In genomic region chr14:25756880-25757279, GRCh38 we compare ENCODE assay signal across 26 cellular contexts.
"Had no signal": no experiment of that assay in that cellular context is flagged by ENCODE, and none has a peak within 500 bp of the region (broad histone marks: within the 10 kb centered on the region; RNA-seq: fewer than 3 reads in every experiment).

No MANE protein-coding gene starts in this region.

- DNase-seq: activated CD4-positive, alpha-beta T cell treated with anti-CD3 and anti-CD28 coated beads for 1 hour; activated CD8-positive, alpha-beta memory T cell treated with anti-CD3 and anti-CD28 coated beads for 24 hours; activated CD8-positive, alpha-beta memory T cell treated with anti-CD3 and anti-CD28 coated beads, Interleukin-2, amount 50 U/mL, for 48 hours; activated effector memory CD4-positive, alpha-beta T cell treated with anti-CD3 and anti-CD28 coated beads, Interleukin-2, amount 50 U/mL, for 16 hours; activated naive CD4-positive, alpha-beta T cell treated with anti-CD3 and anti-CD28 coated beads, Interleukin-2, amount 50 U/mL, for 16 hours; activated T-cell treated with anti-CD3 and anti-CD28 coated beads, Interleukin-2, amount 50 U/mL, for 48 hours; aorta; brain microvascular endothelial cell; central memory CD4-positive, alpha-beta T cell; dorsolateral prefrontal cortex; foreskin fibroblast; left cardiac atrium; natural killer cell; right lobe of liver; small intestine; stimulated activated CD4-positive, alpha-beta T cell treated with anti-CD3 and anti-CD28 coated beads, Interleukin-15, amount 100 ng/mL, for 24 hours; stimulated activated CD4-positive, alpha-beta T cell treated with anti-CD3 and anti-CD28 coated beads, Interleukin-2, amount 100 ng/mL, for 48 hours; stimulated activated naive CD8-positive, alpha-beta T cell treated with anti-CD3 and anti-CD28 coated beads, Interleukin-15, amount 100 ng/mL, for 72 hours; trophoblast cell had no signal

- FAIRE-seq: colon, islet of Langerhans, small intestine had no signal

- H3K27ac ChIP-seq: brain microvascular endothelial cell, dorsolateral prefrontal cortex, hepatocyte, parathyroid adenoma, right lobe of liver, suprapubic skin, vagina, VCaP had no signal

- H3K4me1 ChIP-seq: parathyroid adenoma, right lobe of liver, suprapubic skin, vagina had no signal

- H3K9me3 ChIP-seq: right lobe of liver, suprapubic skin, vagina had no signal

- H3K27me3 ChIP-seq: brain microvascular endothelial cell, dorsolateral prefrontal cortex, hepatocyte, right lobe of liver, suprapubic skin, vagina had no signal

- H3K4me3 ChIP-seq: dorsolateral prefrontal cortex, hepatocyte, right lobe of liver, suprapubic skin, vagina had no signal

- H3K36me3 ChIP-seq: brain microvascular endothelial cell, right lobe of liver, suprapubic skin, vagina had no signal
